16 cellular contexts compared by ENCODE assay signal in the genomic region with DNA sequence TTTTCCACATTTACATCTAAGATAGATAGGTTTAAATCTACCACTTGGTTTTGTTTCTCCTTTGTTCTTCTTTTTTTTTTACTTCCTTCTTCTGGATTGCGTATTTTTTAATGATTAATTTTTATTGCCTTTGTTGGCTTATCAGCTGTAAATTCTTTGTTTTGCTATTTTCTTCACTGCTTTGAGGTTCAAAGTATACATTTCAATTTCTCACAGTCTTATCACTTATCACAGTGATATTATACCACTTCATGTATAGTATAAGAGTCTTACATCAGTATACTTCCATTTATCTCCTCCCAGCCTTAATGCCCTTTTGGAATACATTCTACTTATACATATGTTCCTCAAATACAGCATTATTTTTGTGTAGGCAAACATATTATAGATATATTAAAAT. TPM values are rescaled to one million over a fixed set of nuclear protein-coding genes. Genes with fewer than 3 reads are reported as not detected.
A peak's percentile ranks its signal among the peaks of the same experiment; 100 is the strongest.
DNase-seq lines count a peak whose midpoint lies in the region; ATAC-seq, FAIRE-seq and TF ChIP-seq lines count a peak whose summit lies in the region.
"Had no signal": no experiment of that assay in that cellular context is flagged by ENCODE, and none has a peak within 500 bp of the region (broad histone marks: within the 10 kb centered on the region; RNA-seq: fewer than 3 reads in every experiment).

No MANE protein-coding gene starts in this region.

- H3K27ac ChIP-seq in mammary epithelial cell (ENCODE audit: insufficient read depth, low read depth, low read length) = no peak overlapping the region
- H3K27ac ChIP-seq: PC-9, SK-N-MC had no signal

- H3K9me3 Mint-ChIP-seq in Caco-2 (ENCODE audit: unreplicated experiment) (no peaks in the 10 kb centered on the region), progenitor cell of endocrine pancreas (ENCODE audit: low read depth) (no peaks in the 10 kb centered on the region)
- H3K9me3 Mint-ChIP-seq in central memory CD8-positive, alpha-beta T cell = no peaks in the 10 kb centered on the region
- H3K9me3 Mint-ChIP-seq: CD4-positive, alpha-beta T cell had no signal

- H3K27me3 Mint-ChIP-seq in Caco-2 (ENCODE audit: insufficient read depth, unreplicated experiment) (no peaks in the 10 kb centered on the region), progenitor cell of endocrine pancreas (no peaks in the 10 kb centered on the region)
- no peaks in the 10 kb centered on the region for H3K27me3 Mint-ChIP-seq in central memory CD8-positive, alpha-beta T cell
- H3K27me3 Mint-ChIP-seq: CD4-positive, alpha-beta T cell had no signal

- intact Hi-C loops in Caco-2 (cut with micrococcal nuclease; ENCODE audit: unreplicated experiment) = no loop called here
- intact Hi-C loops in mammary epithelial cell (cut with micrococcal nuclease) = no loop called here

- H3K9me3 ChIP-seq in Caco-2 = no peaks in the 10 kb centered on the region
- no peaks in the 10 kb centered on the region for H3K9me3 ChIP-seq in mammary epithelial cell (replicated peaks; ENCODE audit: insufficient read depth, low read length)

- H3K4me3 ChIP-seq in Caco-2 (ENCODE audit: low read depth, low read length) (no peak overlapping the region), mammary epithelial cell (replicated peaks in 1 of 3; ENCODE audit: insufficient read depth in 1 of 3, low read depth in 2 of 3, low read length in 3 of 3) (no peak overlapping the region)
- H3K4me3 ChIP-seq: PC-9, SK-N-MC had no signal

- H3K4me2 ChIP-seq in mammary epithelial cell (ENCODE audit: insufficient read depth, low read depth, low read length) = no peak overlapping the region
- H3K4me2 ChIP-seq: PC-9 had no signal

- dilution Hi-C loops in mammary epithelial cell (cut with HindIII; ENCODE audit: low sequenced_read_pairs) = no loop called here

- WGBS in mammary epithelial cell (ENCODE audit: low coverage, missing lambda C conversion rate) = 92% methylated on average over 1 of the region's 1 CpG

- H3K27me3 ChIP-seq in Caco-2 (replicated peaks; ENCODE audit: control insufficient read depth, insufficient read depth, low read length) (no peaks in the 10 kb centered on the region), mammary epithelial cell (ENCODE audit: insufficient read depth, low read length) (no peaks in the 10 kb centered on the region)

- no peak overlapping the region for H3K9ac ChIP-seq in mammary epithelial cell (ENCODE audit: insufficient read depth, low read length)

- BruUV-seq in Caco-2 (replicated peaks; lab: Mats Ljungman, UMichigan) = no TSS peak
- no TSS peak for BruUV-seq in mammary epithelial cell (replicated peaks; lab: Mats Ljungman, UMichigan)

- H3K4me1 ChIP-seq in Caco-2 (peaks cover 12% of the 10 kb centered on the region), mammary epithelial cell (ENCODE audit: insufficient read depth, low read length) (no peaks in the 10 kb centered on the region)

- H3K27ac Mint-ChIP-seq in Caco-2 (ENCODE audit: unreplicated experiment) = no peak overlapping the region
- H3K27ac Mint-ChIP-seq in central memory CD8-positive, alpha-beta T cell (ENCODE audit: low read depth) = peak overlapping the region; percentile 54
- peak overlapping the region; percentile 4 for H3K27ac Mint-ChIP-seq in progenitor cell of endocrine pancreas
- H3K27ac Mint-ChIP-seq: CD4-positive, alpha-beta T cell had no signal

- H3K4me3 Mint-ChIP-seq in Caco-2 (ENCODE audit: unreplicated experiment) (peak overlapping the region; percentile 21), progenitor cell of endocrine pancreas (ENCODE audit: low read depth) (no peak overlapping the region)
- H3K4me3 Mint-ChIP-seq in central memory CD8-positive, alpha-beta T cell = no peak overlapping the region
- H3K4me3 Mint-ChIP-seq: CD4-positive, alpha-beta T cell had no signal

- H4K20me1 ChIP-seq in mammary epithelial cell (ENCODE audit: insufficient read depth, low read length) = no peaks in the 10 kb centered on the region

- H3K79me2 ChIP-seq in mammary epithelial cell (ENCODE audit: insufficient read depth, low read length) = no peaks in the 10 kb centered on the region

- no peak for DNase-seq in Caco-2
- DNase-seq in GM19239 (ENCODE audit: insufficient read length, low spot score) = no peak
- DNase-seq in central memory CD8-positive, alpha-beta T cell (ENCODE audit: low spot score in 2 of 2) = no peak
- DNase-seq in progenitor cell of endocrine pancreas (ENCODE audit: low spot score, unreplicated experiment) = no peak
- no peak for DNase-seq in mammary epithelial cell
- no peak for DNase-seq in RCC 7860 (ENCODE audit: low spot score)
- DNase-seq in COR-L47 (lab: John Stamatoyannopoulos, UW) = no peak
- DNase-seq: ACHN; CD4-positive, alpha-beta T cell; EL; Kasumi-1; NCI-H1436 treated with DMSO at 0.1 percent for 48 hours; NCI-H2227 treated with DMSO at 0.1 percent for 48 hours; NCI-H526; PC-9 had no signal

- FAIRE-seq in GM19239 (lab: Jason Lieb, UNC) = peak; percentile 48
- no peak for FAIRE-seq in RCC 7860 (lab: Jason Lieb, UNC)

- POLR2A ChIA-PET in Caco-2 (lab: Charles Lee) = no interaction called here

- no peak overlapping the region for H2AFZ ChIP-seq in mammary epithelial cell (ENCODE audit: low read depth, low read length)
- H2AFZ ChIP-seq: PC-9 had no signal

- no peak for TF ChIP-seq CTCF in Caco-2 (IDR thresholded peaks at IDR 0.05; ENCODE audit: insufficient read depth in 1 of 2, low read depth in 1 of 2, low read length in 1 of 2, severe bottlenecking in 1 of 2, unreplicated experiment in 1 of 2)
- no peak for TF ChIP-seq CTCF in progenitor cell of endocrine pancreas (IDR thresholded peaks at IDR 0.05; ENCODE audit: unreplicated experiment)
- TF ChIP-seq CTCF in mammary epithelial cell (conservative IDR thresholded peaks at IDR 0.05 in 1 of 2, IDR thresholded peaks at IDR 0.05 in 1 of 2; ENCODE audit: extremely low read depth in 1 of 2, insufficient read depth in 1 of 2, low read depth in 1 of 2, low read length in 2 of 2) = no peak

- CTCF ChIA-PET in Caco-2 (lab: Charles Lee) = no interaction called here
- CTCF ChIA-PET in mammary epithelial cell (lab: Charles Lee; ENCODE audit: low non-redundant PET) = no interaction called here

- peaks cover 21% of the 10 kb centered on the region for H3K36me3 Mint-ChIP-seq in Caco-2 (ENCODE audit: insufficient read depth, unreplicated experiment)
- H3K36me3 Mint-ChIP-seq in central memory CD8-positive, alpha-beta T cell (ENCODE audit: insufficient read depth) = peaks cover 31% of the 10 kb centered on the region
- H3K36me3 Mint-ChIP-seq in progenitor cell of endocrine pancreas (ENCODE audit: insufficient read depth) = peaks cover 19% of the 10 kb centered on the region

- peaks cover 16% of the 10 kb centered on the region for H3K4me1 Mint-ChIP-seq in Caco-2 (ENCODE audit: low read depth, unreplicated experiment)
- H3K4me1 Mint-ChIP-seq in central memory CD8-positive, alpha-beta T cell = peaks cover 6% of the 10 kb centered on the region
- peaks cover 2% of the 10 kb centered on the region for H3K4me1 Mint-ChIP-seq in progenitor cell of endocrine pancreas (ENCODE audit: low read depth)

- H3K36me3 ChIP-seq in Caco-2 (ENCODE audit: control insufficient read depth, insufficient read depth, low read length) = no peaks in the 10 kb centered on the region
- peaks cover 10% of the 10 kb centered on the region for H3K36me3 ChIP-seq in mammary epithelial cell (ENCODE audit: insufficient read depth, low read length)

- ATAC-seq in central memory CD8-positive, alpha-beta T cell (replicated peaks; ENCODE audit: extremely low read depth, poor library complexity, severe bottlenecking) = no peak

- in situ Hi-C loops in mammary epithelial cell (cut with MboI; ENCODE audit: low sequenced_read_pairs in 2 of 2) = no loop called here

RNA-seq across cellular contexts. Expression of gene IQCB1, which starts 30.9 kb away (rescaled TPM):
- 36.1 and 36.4 TPM in 2 replicates for total RNA-seq in Caco-2 (2022)
- total RNA-seq in progenitor cell of endocrine pancreas = 38.3 and 38.7 TPM in 2 replicates
- total RNA-seq in mammary epithelial cell = 10 to 100 TPM; 21.1 to 23.3 TPM
- 8.0 TPM for polyA plus RNA-seq in mammary epithelial cell
- polyA minus RNA-seq in mammary epithelial cell = 1.7 TPM

RNA-seq across cellular contexts. Expression of gene EAF2, which starts 31.1 kb away (rescaled TPM):
- total RNA-seq in Caco-2 (2022) = 4.5 and 4.6 TPM in 2 replicates
- 7.0 and 7.6 TPM in 2 replicates for total RNA-seq in progenitor cell of endocrine pancreas
- 1 to 10 TPM; 4.2 to 4.7 TPM for total RNA-seq in mammary epithelial cell
- 4.6 TPM for polyA plus RNA-seq in mammary epithelial cell
- not detected for polyA minus RNA-seq in mammary epithelial cell

RNA-seq across cellular contexts. Expression of gene GOLGB1, which starts 54.4 kb away (rescaled TPM):
- total RNA-seq in Caco-2 (2022) (31.5 and 34.3 TPM in 2 replicates), progenitor cell of endocrine pancreas (63.0 and 72.8 TPM in 2 replicates), mammary epithelial cell (10 to 100 TPM; 44.2 to 51.0 TPM)
- 7.4 TPM for polyA plus RNA-seq in mammary epithelial cell
- 15.3 TPM for polyA minus RNA-seq in mammary epithelial cell
